ENCODE assay signal across 1 cellular context in genomic region chr9:122940603-122941559, GRCh38.
TF ChIP-seq lines count a peak whose summit lies in the region.

TSS of gene RABGAP1 (plus strand) at chr9:122941020. CDS start at chr9:122957060, 16,040 bp downstream.

TF ChIP-seq in GM12878, 131 proteins besides CTCF, POLR2A, EP300 and RAD21 (continued from another document and continues in another):
- no peak for TF ChIP-seq CUX1 (IDR thresholded peaks at IDR 0.05; ENCODE audit: insufficient replicate concordance, low read depth, low read length)
- peak; percentile 91 for TF ChIP-seq IKZF1 (conservative IDR thresholded peaks at IDR 0.05)
- no peak for TF ChIP-seq CBFB (IDR thresholded peaks at IDR 0.05; ENCODE audit: low read depth)
- no peak for TF ChIP-seq ZBTB11 (CRISPR knock-in tag; IDR thresholded peaks at IDR 0.05)
- 0 out of 2 replicates have a peak, but pooled peaks have one; percentile 35 for TF ChIP-seq IRF4 (IDR thresholded peaks at IDR 0.05; ENCODE audit: low read depth, low read length)
- TF ChIP-seq CHD2 (IDR thresholded peaks at IDR 0.05; ENCODE audit: borderline replicate concordance, low read depth, low read length), result peak; percentile 61; the same call in 1 of the 2 replicates
- no peak for TF ChIP-seq ATF3 (IDR thresholded peaks at IDR 0.05; ENCODE audit: borderline replicate concordance, extremely low read depth, low read depth, low read length)
- TF ChIP-seq FOXK2 (IDR thresholded peaks at IDR 0.05), result no peak
- no peak for TF ChIP-seq STAT3 (IDR thresholded peaks at IDR 0.05; ENCODE audit: low read depth, low read length)
- no peak for TF ChIP-seq ATF2 (IDR thresholded peaks at IDR 0.05; ENCODE audit: low read length)
- TF ChIP-seq ETV6 (conservative IDR thresholded peaks at IDR 0.05 in 1 of 2, IDR thresholded peaks at IDR 0.05 in 1 of 2; ENCODE audit: borderline replicate concordance in 1 of 2, low read depth in 1 of 2), result no peak
- TF ChIP-seq HCFC1 (IDR thresholded peaks at IDR 0.05; ENCODE audit: low read length), result 0 out of 2 replicates have a peak, but pooled peaks have one; percentile 8
- no peak for TF ChIP-seq ELK1 (IDR thresholded peaks at IDR 0.05; ENCODE audit: low read depth, low read length)
- TF ChIP-seq TCF7 (IDR thresholded peaks at IDR 0.05; ENCODE audit: borderline replicate concordance), result no peak
- TF ChIP-seq ZBTB33 (IDR thresholded peaks at IDR 0.05), result no peak
- peak; percentile 28; the same call in 1 of the 2 replicates for TF ChIP-seq ZBTB40 (IDR thresholded peaks at IDR 0.05; ENCODE audit: borderline replicate concordance)
- TF ChIP-seq GABPA (IDR thresholded peaks at IDR 0.05; ENCODE audit: low read depth), result peak; percentile 81
- peak; percentile 77 for TF ChIP-seq SMAD5 (IDR thresholded peaks at IDR 0.05; ENCODE audit: low read depth)
- TF ChIP-seq NFXL1 (IDR thresholded peaks at IDR 0.05; ENCODE audit: borderline replicate concordance), result no peak
- TF ChIP-seq EED (IDR thresholded peaks at IDR 0.05; ENCODE audit: low read depth), result no peak
- no peak for TF ChIP-seq SMAD1 (IDR thresholded peaks at IDR 0.05; ENCODE audit: low read depth, partially characterized antibody)
- TF ChIP-seq ZNF384 (IDR thresholded peaks at IDR 0.05; ENCODE audit: borderline replicate concordance, low read depth, low read length), result no peak
- no peak for TF ChIP-seq STAT1 (conservative IDR thresholded peaks at IDR 0.05)
- no peak; the same call in 1 of the 2 replicates for TF ChIP-seq SPI1 (IDR thresholded peaks at IDR 0.05; ENCODE audit: borderline replicate concordance, insufficient read depth, low read depth, low read length)
- TF ChIP-seq SP1 (IDR thresholded peaks at IDR 0.05; ENCODE audit: low read depth, low read length), result peak; percentile 87
- peak; percentile 50; the same call in 1 of the 2 replicates for TF ChIP-seq SIN3A (IDR thresholded peaks at IDR 0.05; ENCODE audit: low read depth, low read length)
- TF ChIP-seq GATAD2B (conservative IDR thresholded peaks at IDR 0.05; ENCODE audit: low read depth), result peak; percentile 32; the same call in 1 of the 2 replicates
- TF ChIP-seq SRF (IDR thresholded peaks at IDR 0.05; ENCODE audit: low read depth in 2 of 2, low read length in 2 of 2), result no peak
- TF ChIP-seq SUZ12 (IDR thresholded peaks at IDR 0.05; ENCODE audit: unreplicated experiment), result no peak
- TF ChIP-seq SREBF2 (IDR thresholded peaks at IDR 0.05; ENCODE audit: low read length), result no peak
- TF ChIP-seq PAX5 (IDR thresholded peaks at IDR 0.05; ENCODE audit: borderline replicate concordance, low read depth, low read length), result no peak
- no peak for TF ChIP-seq KAT2A (conservative IDR thresholded peaks at IDR 0.05; ENCODE audit: control insufficient read depth, low read depth, low read length)
- no peak for TF ChIP-seq ZSCAN29 (IDR thresholded peaks at IDR 0.05)
- no peak for TF ChIP-seq USF2 (IDR thresholded peaks at IDR 0.05; ENCODE audit: borderline replicate concordance, low read depth, low read length)
- TF ChIP-seq RELA (IDR thresholded peaks at IDR 0.05; ENCODE audit: borderline replicate concordance, partially characterized antibody), result peak; percentile 13
